In the genomic region with DNA sequence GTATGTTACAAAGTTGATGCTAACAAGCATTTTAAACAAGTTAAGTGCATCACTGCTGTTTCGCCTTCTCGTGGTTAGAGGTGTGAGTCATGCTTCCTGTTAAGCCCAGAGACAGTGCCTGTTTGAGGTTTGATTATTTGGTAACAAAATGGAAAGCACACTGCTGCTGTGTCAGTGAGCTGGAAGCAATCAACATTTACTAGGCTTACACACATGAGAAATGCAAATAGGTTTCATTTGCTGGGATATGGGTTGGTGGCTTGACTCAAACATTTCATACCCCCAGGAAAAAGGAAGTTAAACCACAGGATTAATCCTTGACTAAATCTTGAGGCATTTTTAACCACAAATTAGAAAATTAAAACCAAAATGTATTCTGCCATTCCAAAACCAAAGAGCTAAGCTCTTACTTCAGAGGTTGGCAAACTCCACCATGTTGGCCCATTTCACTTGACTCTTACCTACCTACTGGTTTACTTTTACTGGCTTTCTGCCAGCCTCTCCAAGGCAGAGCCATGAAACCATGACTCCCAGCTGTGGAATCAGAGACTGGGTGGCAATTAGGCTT, we compare ENCODE assay signal across 8 cellular contexts.
DNase-seq lines count a peak whose midpoint lies in the region; ATAC-seq and TF ChIP-seq lines count a peak whose summit lies in the region.

No MANE protein-coding gene starts in this region.

- TF ChIP-seq CTCF in CD14-positive monocyte (IDR thresholded peaks at IDR 0.05) (no peak), stomach (IDR thresholded peaks at IDR 0.05) (no peak), omental fat pad (IDR thresholded peaks at IDR 0.05) (no peak)

- no peaks in the 10 kb centered on the region for H3K27me3 ChIP-seq in stomach

- H3K4me3 Mint-ChIP-seq in CD14-positive monocyte, result no peak overlapping the region

- WGBS in stomach, 5 donors, result 6 to 49% (median 28%) methylated on average over 2 of the region's 2 CpGs

- peak; percentile 98 for ATAC-seq in GM19438 (IDR thresholded peaks at IDR 0.05; ENCODE audit: low read depth, unreplicated experiment)
- ATAC-seq in HG03571 (IDR thresholded peaks at IDR 0.05; ENCODE audit: unreplicated experiment), result peak; percentile 70
- no peak for ATAC-seq in omental fat pad (ENCODE audit: low FRiP score)

- H3K27ac Mint-ChIP-seq in CD14-positive monocyte, result peak overlapping the region in 6 of 7 donors; percentile 4 to 90 (median 74)

- no peaks in the 10 kb centered on the region for H3K9me3 ChIP-seq in stomach

- no peak for TF ChIP-seq POLR2A in stomach (IDR thresholded peaks at IDR 0.05)

- H3K36me3 ChIP-seq in stomach, result no peaks in the 10 kb centered on the region

- TF ChIP-seq EP300 in stomach (IDR thresholded peaks at IDR 0.05), result no peak

- H3K36me3 Mint-ChIP-seq in CD14-positive monocyte, result no peaks in the 10 kb centered on the region

- intact Hi-C loops in CD14-positive monocyte (cut with micrococcal nuclease) (no loop called here), stomach (cut with DNase I; ENCODE audit: low total_unique reads) (no loop called here)

- H3K27me3 Mint-ChIP-seq in CD14-positive monocyte (ENCODE audit: low read depth in 3 of 3), result peaks cover 37 to 64% (median 54%) of the 10 kb centered on the region in 3 donors

- DNase-seq in CD14-positive monocyte (ENCODE audit: low spot score) (peak; percentile 73), RPMI8226 (peak; percentile 53), kidney tubule cell (ENCODE audit: low spot score) (peak; percentile 98), stomach (no peak), omental fat pad (ENCODE audit: low spot score) (no peak)
- DNase-seq in activated effector memory CD4-positive, alpha-beta T cell treated with anti-CD3 and anti-CD28 coated beads, Interleukin-2, amount 50 U/mL, for 16 hours, result peak; percentile 79

- peaks cover 0 to 10% (median 0%) of the 10 kb centered on the region in 4 donors for H3K4me1 ChIP-seq in stomach

- H3K4me1 Mint-ChIP-seq in CD14-positive monocyte, result peaks cover 16% of the 10 kb centered on the region

- H3K27ac ChIP-seq in stomach, result peak overlapping the region in 4 of 5 donors; percentile 4 to 52 (median 32)

- peaks cover 1 to 10% (median 3%) of the 10 kb centered on the region in 7 donors for H3K9me3 Mint-ChIP-seq in CD14-positive monocyte

- no peak overlapping the region for H3K4me3 ChIP-seq in stomach

Comparison
In these comparisons a context has a peak if more than half of its experiments do, and no peak if none do; other contexts are left out.
1. DNase-seq: peak in CD14-positive monocyte (single experiment), RPMI8226 (single experiment), activated effector memory CD4-positive, alpha-beta T cell treated with anti-CD3 and anti-CD28 coated beads, Interleukin-2, amount 50 U/mL, for 16 hours (single experiment) and kidney tubule cell (single experiment); none in stomach (single experiment) and omental fat pad (single experiment).